8 cellular contexts compared by ENCODE assay signal in genomic region chr20:36604952-36605308, GRCh38. TPM values are rescaled to one million over a fixed set of nuclear protein-coding genes. Genes with fewer than 3 reads are reported as not detected.
A peak's percentile ranks its signal among the peaks of the same experiment; 100 is the strongest.
DNase-seq lines count a peak whose midpoint lies in the region; ATAC-seq, FAIRE-seq and TF ChIP-seq lines count a peak whose summit lies in the region.

No MANE protein-coding gene starts in this region.

- H3K36me3 ChIP-seq in ascending aorta = peaks cover 14 to 21% of the 10 kb centered on the region in 2 donors

- FAIRE-seq in RCC 7860 (lab: Jason Lieb, UNC) = no peak

- peak overlapping the region; percentile 83 to 85 for H3K27ac ChIP-seq in ascending aorta

- ATAC-seq in GM18861 (IDR thresholded peaks at IDR 0.05; ENCODE audit: unreplicated experiment) (peak; percentile 21), HG03060 (IDR thresholded peaks at IDR 0.05; ENCODE audit: low read depth, unreplicated experiment) (peak; percentile 24), left colon (no peak)

- TF ChIP-seq CTCF in ascending aorta (IDR thresholded peaks at IDR 0.05) = no peak

- intact Hi-C loops in ascending aorta (cut with DNase I) = loop anchor here (1.0 to 5.0 kb wide), 5 partner anchors 31 to 369 kb away; partner anchors contain the start of genes AAR2 and NDRG3
- intact Hi-C loops in left colon (cut with DNase I, micrococcal nuclease) = loop anchor here in 1 of 2 donors (5.0 kb wide), 1 partner anchor 48 kb away; no protein-coding TSS in a partner anchor

- peak overlapping the region; percentile 80 to 100 for H3K4me3 ChIP-seq in ascending aorta

- DNase-seq in A172 (ENCODE audit: low spot score) (peak; percentile 55), RCC 7860 (ENCODE audit: low spot score) (peak; percentile 12), ascending aorta (ENCODE audit: low spot score in 2 of 2) (peak; percentile 22 to 68), left colon (peak; percentile 55 to 62), NCI-H2196 treated with DMSO at 0.1 percent for 48 hours (lab: John Stamatoyannopoulos, UW; ENCODE audit: unreplicated experiment) (no peak)
- DNase-seq in stimulated activated CD4-positive, alpha-beta T cell treated with anti-CD3 and anti-CD28 coated beads, TNF-alpha, amount 100 ng/mL, for 48 hours (ENCODE audit: low read depth in 3 of 3) = peak in 2 of 3 donors; percentile 23 to 27

- H3K4me1 ChIP-seq in ascending aorta = peaks cover 5 to 21% of the 10 kb centered on the region in 2 donors

- no peaks in the 10 kb centered on the region for H3K9me3 ChIP-seq in ascending aorta

- H3K27me3 ChIP-seq in ascending aorta = no peaks in the 10 kb centered on the region

RNA-seq across cellular contexts. Expression of gene RAB5IF, which starts 0.6 kb away (rescaled TPM):
- total RNA-seq in A172 (2014; rRNA removed; shearing (Covaris generic)) = 338 and 339 TPM in 2 replicates
- total RNA-seq in ascending aorta (28.4 TPM), left colon (100 to 1,000 TPM; 161 to 165 TPM)

RNA-seq across cellular contexts. Expression of gene TGIF2, which starts 31.5 kb away (rescaled TPM):
- total RNA-seq in A172 (2014; rRNA removed; shearing (Covaris generic)) = 23.7 and 32.6 TPM in 2 replicates
- 29.8 TPM for total RNA-seq in ascending aorta
- total RNA-seq in left colon = 1 to 10 TPM; 4.8 to 4.9 TPM

RNA-seq across cellular contexts. Expression of gene SLA2, which starts 41.1 kb away (rescaled TPM):
- total RNA-seq in A172 (2014; rRNA removed; shearing (Covaris generic)) = 0.17 TPM in 1 of 2 replicates, not detected in the other
- not detected for total RNA-seq in ascending aorta
- 1 to 10 TPM in 1 of 2 donors, under 1 TPM in 1; 0.89 to 1.3 TPM for total RNA-seq in left colon
